7 cellular contexts compared by ENCODE assay signal in genomic region chr9:4299006-4299795, GRCh38. TPM values are rescaled to one million over a fixed set of nuclear protein-coding genes. Genes with fewer than 3 reads are reported as not detected.
DNase-seq lines count a peak whose midpoint lies in the region; ATAC-seq lines count a peak whose summit lies in the region.

No MANE protein-coding gene starts in this region.

- no peak overlapping the region for H3K9ac ChIP-seq in SK-N-MC (ENCODE audit: insufficient read length)

- H3K9me3 ChIP-seq in SK-N-MC (ENCODE audit: low read depth, low read length), result no peaks in the 10 kb centered on the region

- peak; percentile 8 for ATAC-seq in GM19324 (IDR thresholded peaks at IDR 0.05; ENCODE audit: low FRiP score, unreplicated experiment)
- ATAC-seq in left colon, result peak; percentile 12

- no peak overlapping the region for H3K27ac ChIP-seq in SK-N-MC
- peak overlapping the region; percentile 56 for H3K27ac ChIP-seq in caudate nucleus (ENCODE audit: low read depth, low read length)

- no peak for DNase-seq in SK-N-MC (ENCODE audit: low read depth, low spot score)
- DNase-seq in caudate nucleus (lab: John Stamatoyannopoulos, UW), result peak in 2 of 61 donors; percentile 4 to 18
- peak; percentile 28 to 37 for DNase-seq in left colon
- peak; percentile 21 to 41 for DNase-seq in stimulated activated CD4-positive, alpha-beta T cell treated with anti-CD3 and anti-CD28 coated beads, Interleukin-2, amount 100 ng/mL, for 24 hours
- DNase-seq in dedifferentiated amniotic fluid mesenchymal stem cell (ENCODE audit: extremely low spot score), result no peak
- no peak for DNase-seq in activated gamma-delta T cell (lab: John Stamatoyannopoulos, UW)

- peak overlapping the region; percentile 76 for H3K4me3 ChIP-seq in SK-N-MC

- intact Hi-C loops in left colon (cut with DNase I, micrococcal nuclease), result loop anchor here in 1 of 2 donors (10.0 kb wide), 1 partner anchor 774 kb away; the partner anchor contains the start of gene RFX3

- H3K36me3 ChIP-seq in SK-N-MC (ENCODE audit: insufficient read depth, low read length), result no peaks in the 10 kb centered on the region

RNA-seq across cellular contexts. Expression of gene GLIS3, which starts 0.7 kb away (rescaled TPM):
- 10 to 100 TPM; 10.6 to 30.9 TPM for total RNA-seq in left colon

Comparison
In these comparisons a context has a peak if more than half of its experiments do, and no peak if none do; other contexts are left out.
1. DNase-seq: peak in left colon (2 of 2) and stimulated activated CD4-positive, alpha-beta T cell treated with anti-CD3 and anti-CD28 coated beads, Interleukin-2, amount 100 ng/mL, for 24 hours (2 of 2); none in SK-N-MC (single experiment), dedifferentiated amniotic fluid mesenchymal stem cell (single experiment) and activated gamma-delta T cell (single experiment).